27 cellular contexts compared by ENCODE assay signal in genomic region chr2:74242354-74243071, GRCh38.
"Had no signal": no experiment of that assay in that cellular context is flagged by ENCODE, and none has a peak within 500 bp of the region (broad histone marks: within the 10 kb centered on the region; RNA-seq: fewer than 3 reads in every experiment).

No MANE protein-coding gene starts in this region.

- H3K27me3 Mint-ChIP-seq: dendritic cell treated with granulocyte-macrophage colony-stimulating factor and Interleukin-4, amounts not matched to agents 40 ng/mL and 50 ng/mL, for 4 days; effector memory CD8-positive, alpha-beta T cell; type B pancreatic cell had no signal

- H3K4me1 Mint-ChIP-seq: nephron progenitor cell; stimulated activated effector memory CD8-positive, alpha-beta T cell treated with anti-CD3 and anti-CD28 coated beads, Interleukin-12 subunit alpha, Interleukin-12 subunit beta, amount 100 ng/mL, for 72 hours had no signal

- H3K9me3 ChIP-seq: esophagus muscularis mucosa, gastroesophageal sphincter, neutrophil, psoas muscle, suprapubic skin, thyroid gland, uterus had no signal

- H3K27ac Mint-ChIP-seq: dendritic cell treated with granulocyte-macrophage colony-stimulating factor and Interleukin-4, amounts not matched to agents 40 ng/mL and 50 ng/mL, for 4 days; nephron progenitor cell; stimulated activated effector memory CD8-positive, alpha-beta T cell treated with anti-CD3 and anti-CD28 coated beads, Interleukin-12 subunit alpha, Interleukin-12 subunit beta, amount 100 ng/mL, for 72 hours; type B pancreatic cell had no signal

- H3K27ac ChIP-seq: epithelial cell of prostate, esophagus muscularis mucosa, gastroesophageal sphincter, neutrophil, psoas muscle, suprapubic skin, thyroid gland, uterus had no signal

- H3K9me3 Mint-ChIP-seq: dendritic cell treated with granulocyte-macrophage colony-stimulating factor and Interleukin-4, amounts not matched to agents 40 ng/mL and 50 ng/mL, for 4 days; effector memory CD8-positive, alpha-beta T cell; naive thymus-derived CD4-positive, alpha-beta T cell; nephron progenitor cell; stimulated activated effector memory CD8-positive, alpha-beta T cell treated with anti-CD3 and anti-CD28 coated beads, Interleukin-12 subunit alpha, Interleukin-12 subunit beta, amount 100 ng/mL, for 72 hours; type B pancreatic cell had no signal

- H3K4me2 ChIP-seq: smooth muscle cell had no signal

- ATAC-seq: effector memory CD8-positive, alpha-beta T cell; gastroesophageal sphincter; left ventricle myocardium superior; naive thymus-derived CD4-positive, alpha-beta T cell; stimulated activated effector memory CD8-positive, alpha-beta T cell treated with anti-CD3 and anti-CD28 coated beads, Interleukin-12 subunit alpha, Interleukin-12 subunit beta, amount 100 ng/mL, for 72 hours; stimulated activated naive CD8-positive, alpha-beta T cell treated with anti-CD3 and anti-CD28 coated beads, Interleukin-15, Interleukin-2, amounts not matched to agents 100 U/mL and 50 U/mL, for 24 hours had no signal

- H3K27me3 ChIP-seq: esophagus muscularis mucosa, gastroesophageal sphincter, neutrophil, suprapubic skin, thyroid gland, uterus had no signal

- FAIRE-seq: colon, keratinocyte had no signal

- H3K4me3 Mint-ChIP-seq: dendritic cell treated with granulocyte-macrophage colony-stimulating factor and Interleukin-4, amounts not matched to agents 40 ng/mL and 50 ng/mL, for 4 days; effector memory CD8-positive, alpha-beta T cell; naive thymus-derived CD4-positive, alpha-beta T cell; nephron progenitor cell; stimulated activated effector memory CD8-positive, alpha-beta T cell treated with anti-CD3 and anti-CD28 coated beads, Interleukin-12 subunit alpha, Interleukin-12 subunit beta, amount 100 ng/mL, for 72 hours; type B pancreatic cell had no signal

- H3K36me3 Mint-ChIP-seq: stimulated activated effector memory CD8-positive, alpha-beta T cell treated with anti-CD3 and anti-CD28 coated beads, Interleukin-12 subunit alpha, Interleukin-12 subunit beta, amount 100 ng/mL, for 72 hours; type B pancreatic cell had no signal

- DNase-seq: effector memory CD8-positive, alpha-beta T cell; foreskin fibroblast; glutamatergic neuron; left ventricle myocardium superior; mesenchymal stem cell; midbrain; naive thymus-derived CD4-positive, alpha-beta T cell; nephron progenitor cell; retina; stimulated activated CD4-positive, alpha-beta T cell treated with anti-CD3 and anti-CD28 coated beads, Interleukin-4, amount 100 ng/mL, for 1 hour; stimulated activated CD8-positive, alpha-beta memory T cell treated with anti-CD3 and anti-CD28 coated beads, Interleukin-4, amount 100 ng/mL, for 48 hours; stimulated activated naive CD8-positive, alpha-beta T cell treated with anti-CD3 and anti-CD28 coated beads, Interleukin-15, Interleukin-2, amounts not matched to agents 100 U/mL and 50 U/mL, for 24 hours; thyroid gland; uterus had no signal

- H3K4me3 ChIP-seq: esophagus muscularis mucosa, gastroesophageal sphincter, lung, psoas muscle, smooth muscle cell, suprapubic skin, thyroid gland, uterus had no signal

- H3K36me3 ChIP-seq: neutrophil, uterus had no signal

- H3K4me1 ChIP-seq: gastroesophageal sphincter, psoas muscle, suprapubic skin, thyroid gland, uterus had no signal
